Comparison of ENCODE assay signal across 1 cellular context in the genomic region with DNA sequence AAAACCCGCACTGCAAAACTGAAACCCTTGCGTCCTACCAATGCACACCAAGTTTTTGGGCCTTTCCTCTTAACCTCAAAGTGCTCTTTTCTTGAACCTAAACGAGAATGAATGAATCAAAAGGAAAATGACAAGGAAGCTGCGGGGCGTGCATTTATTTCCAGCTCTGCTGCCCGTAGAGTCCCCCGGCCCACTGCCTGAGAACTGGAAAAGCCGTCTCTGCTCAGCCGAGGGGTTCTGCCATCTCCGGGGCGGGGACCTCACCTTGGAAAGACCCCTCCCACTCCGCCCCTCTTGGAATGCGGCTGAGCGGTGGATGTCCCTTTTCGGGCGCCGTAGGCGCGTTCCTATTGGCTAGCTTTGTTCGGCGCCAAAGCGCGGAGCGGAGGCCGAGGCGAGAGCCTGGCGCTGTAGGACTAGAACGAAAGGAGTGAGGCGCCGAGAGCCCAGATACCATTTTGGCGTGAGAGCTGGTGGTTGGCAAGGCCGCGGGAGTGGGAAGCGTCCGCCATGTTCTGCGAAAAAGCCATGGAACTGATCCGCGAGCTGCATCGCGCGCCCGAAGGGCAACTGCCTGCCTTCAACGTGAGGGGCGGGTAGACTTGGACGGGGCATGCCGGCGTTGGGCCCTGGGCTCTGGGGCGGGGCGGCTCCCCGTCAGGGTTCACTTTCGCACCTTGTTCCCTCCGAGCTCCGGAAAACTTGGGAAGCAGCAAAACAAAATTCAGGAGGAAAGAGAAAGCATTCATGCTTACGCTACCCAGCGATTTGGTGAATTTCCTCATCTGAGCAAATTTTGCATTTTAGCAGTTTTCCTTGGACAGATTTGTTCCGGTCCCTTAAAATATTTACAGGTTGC.
TF ChIP-seq lines count a peak whose summit lies in the region.

A gene (plus strand): TSS at position 363 of the 859 bp plus-strand sequence. CDS start 148 bp downstream, at position 511.

TF ChIP-seq in HepG2, 621 proteins besides CTCF, POLR2A, EP300 and RAD21 (continued from another document and continues in another):
- peak; percentile 98 for TF ChIP-seq HOXA3 (CRISPR knock-in tag; IDR thresholded peaks at IDR 0.05)
- peak; percentile 93 for TF ChIP-seq ZNF124 (CRISPR knock-in tag; IDR thresholded peaks at IDR 0.05)
- no peak for TF ChIP-seq ZC3H4 (CRISPR knock-in tag; IDR thresholded peaks at IDR 0.05; ENCODE audit: borderline replicate concordance)
- no peak for TF ChIP-seq PAF1 (CRISPR knock-in tag; IDR thresholded peaks at IDR 0.05)
- TF ChIP-seq ZNF788 (CRISPR knock-in tag; IDR thresholded peaks at IDR 0.05; ENCODE audit: borderline replicate concordance), result peak; percentile 98
- TF ChIP-seq ZNF816 (CRISPR knock-in tag; IDR thresholded peaks at IDR 0.05; ENCODE audit: borderline replicate concordance), result peak; percentile 94; the same call in 1 of the 2 replicates
- peak; percentile 66; the same call in 1 of the 2 replicates for TF ChIP-seq NFATC3 (CRISPR knock-in tag; IDR thresholded peaks at IDR 0.05)
- TF ChIP-seq, protein P1, sequence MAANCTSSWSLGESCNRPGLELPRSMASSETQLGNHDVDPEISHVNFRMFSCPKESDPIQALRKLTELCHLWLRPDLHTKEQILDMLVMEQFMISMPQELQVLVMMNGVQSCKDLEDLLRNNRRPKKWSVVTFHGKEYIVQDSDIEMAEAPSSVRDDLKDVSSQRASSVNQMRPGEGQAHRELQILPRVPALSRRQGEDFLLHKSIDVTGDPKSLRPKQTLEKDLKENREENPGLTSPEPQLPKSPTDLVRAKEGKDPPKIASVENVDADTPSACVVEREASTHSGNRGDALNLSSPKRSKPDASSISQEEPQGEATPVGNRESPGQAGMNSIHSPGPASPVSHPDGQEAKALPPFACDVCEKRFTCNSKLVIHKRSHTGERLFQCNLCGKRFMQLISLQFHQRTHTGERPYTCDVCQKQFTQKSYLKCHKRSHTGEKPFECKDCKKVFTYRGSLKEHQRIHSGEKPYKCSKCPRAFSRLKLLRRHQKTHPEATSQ (CRISPR knock-in tag; IDR thresholded peaks at IDR 0.05; ENCODE audit: borderline replicate concordance), result peak; percentile 100
- no peak for TF ChIP-seq SP1 (IDR thresholded peaks at IDR 0.05)
- TF ChIP-seq SP1 (CRISPR knock-in tag; IDR thresholded peaks at IDR 0.05), result peak; percentile 96
- peak; percentile 60; the same call in 1 of the 2 replicates for TF ChIP-seq SP2 (CRISPR knock-in tag; IDR thresholded peaks at IDR 0.05)
- TF ChIP-seq PHF8 (CRISPR knock-in tag; IDR thresholded peaks at IDR 0.05), result peak; percentile 99
- no peak for TF ChIP-seq HDAC6 (IDR thresholded peaks at IDR 0.05; ENCODE audit: low read depth, low read length)
- TF ChIP-seq ZNF101 (CRISPR knock-in tag; IDR thresholded peaks at IDR 0.05; ENCODE audit: borderline replicate concordance, low read depth), result peak; percentile 79; the same call in 1 of the 2 replicates
- TF ChIP-seq, protein P2, sequence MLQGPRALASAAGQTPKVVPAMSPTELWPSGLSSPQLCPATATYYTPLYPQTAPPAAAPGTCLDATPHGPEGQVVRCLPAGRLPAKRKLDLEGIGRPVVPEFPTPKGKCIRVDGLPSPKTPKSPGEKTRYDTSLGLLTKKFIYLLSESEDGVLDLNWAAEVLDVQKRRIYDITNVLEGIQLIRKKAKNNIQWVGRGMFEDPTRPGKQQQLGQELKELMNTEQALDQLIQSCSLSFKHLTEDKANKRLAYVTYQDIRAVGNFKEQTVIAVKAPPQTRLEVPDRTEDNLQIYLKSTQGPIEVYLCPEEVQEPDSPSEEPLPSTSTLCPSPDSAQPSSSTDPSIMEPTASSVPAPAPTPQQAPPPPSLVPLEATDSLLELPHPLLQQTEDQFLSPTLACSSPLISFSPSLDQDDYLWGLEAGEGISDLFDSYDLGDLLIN (CRISPR knock-in tag; IDR thresholded peaks at IDR 0.05; ENCODE audit: borderline replicate concordance), result peak; percentile 100
- no peak for TF ChIP-seq LCORL (IDR thresholded peaks at IDR 0.05)
- TF ChIP-seq LCORL (CRISPR knock-in tag; IDR thresholded peaks at IDR 0.05), result peak; percentile 81; the same call in 1 of the 2 replicates
- TF ChIP-seq, protein P3, sequence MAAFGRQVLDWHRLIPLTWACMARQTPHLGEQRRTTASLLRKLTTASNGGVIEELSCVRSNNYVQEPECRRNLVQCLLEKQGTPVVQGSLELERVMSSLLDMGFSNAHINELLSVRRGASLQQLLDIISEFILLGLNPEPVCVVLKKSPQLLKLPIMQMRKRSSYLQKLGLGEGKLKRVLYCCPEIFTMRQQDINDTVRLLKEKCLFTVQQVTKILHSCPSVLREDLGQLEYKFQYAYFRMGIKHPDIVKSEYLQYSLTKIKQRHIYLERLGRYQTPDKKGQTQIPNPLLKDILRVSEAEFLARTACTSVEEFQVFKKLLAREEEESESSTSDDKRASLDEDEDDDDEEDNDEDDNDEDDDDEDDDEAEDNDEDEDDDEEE (CRISPR knock-in tag; IDR thresholded peaks at IDR 0.05), result peak; percentile 98
- TF ChIP-seq FOXO1 (CRISPR knock-in tag; IDR thresholded peaks at IDR 0.05), result peak; percentile 59; the same call in 1 of the 2 replicates
- TF ChIP-seq, protein P4, sequence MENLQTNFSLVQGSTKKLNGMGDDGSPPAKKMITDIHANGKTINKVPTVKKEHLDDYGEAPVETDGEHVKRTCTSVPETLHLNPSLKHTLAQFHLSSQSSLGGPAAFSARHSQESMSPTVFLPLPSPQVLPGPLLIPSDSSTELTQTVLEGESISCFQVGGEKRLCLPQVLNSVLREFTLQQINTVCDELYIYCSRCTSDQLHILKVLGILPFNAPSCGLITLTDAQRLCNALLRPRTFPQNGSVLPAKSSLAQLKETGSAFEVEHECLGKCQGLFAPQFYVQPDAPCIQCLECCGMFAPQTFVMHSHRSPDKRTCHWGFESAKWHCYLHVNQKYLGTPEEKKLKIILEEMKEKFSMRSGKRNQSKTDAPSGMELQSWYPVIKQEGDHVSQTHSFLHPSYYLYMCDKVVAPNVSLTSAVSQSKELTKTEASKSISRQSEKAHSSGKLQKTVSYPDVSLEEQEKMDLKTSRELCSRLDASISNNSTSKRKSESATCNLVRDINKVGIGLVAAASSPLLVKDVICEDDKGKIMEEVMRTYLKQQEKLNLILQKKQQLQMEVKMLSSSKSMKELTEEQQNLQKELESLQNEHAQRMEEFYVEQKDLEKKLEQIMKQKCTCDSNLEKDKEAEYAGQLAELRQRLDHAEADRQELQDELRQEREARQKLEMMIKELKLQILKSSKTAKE (CRISPR knock-in tag; IDR thresholded peaks at IDR 0.05; ENCODE audit: borderline replicate concordance), result peak; percentile 36; the same call in 1 of the 2 replicates
- TF ChIP-seq, protein P5, sequence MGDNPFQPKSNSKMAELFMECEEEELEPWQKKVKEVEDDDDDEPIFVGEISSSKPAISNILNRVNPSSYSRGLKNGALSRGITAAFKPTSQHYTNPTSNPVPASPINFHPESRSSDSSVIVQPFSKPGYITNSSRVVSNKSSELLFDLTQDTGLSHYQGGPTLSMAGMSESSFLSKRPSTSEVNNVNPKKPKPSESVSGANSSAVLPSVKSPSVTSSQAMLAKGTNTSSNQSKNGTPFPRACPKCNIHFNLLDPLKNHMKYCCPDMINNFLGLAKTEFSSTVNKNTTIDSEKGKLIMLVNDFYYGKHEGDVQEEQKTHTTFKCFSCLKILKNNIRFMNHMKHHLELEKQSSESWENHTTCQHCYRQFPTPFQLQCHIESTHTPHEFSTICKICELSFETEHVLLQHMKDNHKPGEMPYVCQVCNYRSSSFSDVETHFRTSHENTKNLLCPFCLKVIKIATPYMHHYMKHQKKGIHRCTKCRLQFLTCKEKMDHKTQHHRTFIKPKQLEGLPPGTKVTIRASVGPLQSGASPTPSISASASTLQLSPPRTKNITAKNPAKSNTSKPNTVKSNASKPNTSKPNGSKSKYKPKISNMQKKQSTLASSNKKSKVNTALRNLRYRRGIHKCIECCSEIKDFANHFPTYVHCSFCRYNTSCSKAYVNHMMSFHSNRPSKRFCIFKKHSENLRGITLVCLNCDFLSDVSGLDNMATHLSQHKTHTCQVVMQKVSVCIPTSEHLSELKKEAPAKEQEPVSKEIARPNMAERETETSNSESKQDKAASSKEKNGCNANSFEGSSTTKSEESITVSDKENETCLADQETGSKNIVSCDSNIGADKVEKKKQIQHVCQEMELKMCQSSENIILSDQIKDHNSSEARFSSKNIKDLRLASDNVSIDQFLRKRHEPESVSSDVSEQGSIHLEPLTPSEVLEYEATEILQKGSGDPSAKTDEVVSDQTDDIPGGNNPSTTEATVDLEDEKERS (CRISPR knock-in tag; IDR thresholded peaks at IDR 0.05), result peak; percentile 97
- TF ChIP-seq HDAC1 (CRISPR knock-in tag; IDR thresholded peaks at IDR 0.05), result peak; percentile 100
- TF ChIP-seq ZNF367 (CRISPR knock-in tag; IDR thresholded peaks at IDR 0.05; ENCODE audit: borderline replicate concordance), result peak; percentile 98
- TF ChIP-seq SCMH1 (CRISPR knock-in tag; IDR thresholded peaks at IDR 0.05; ENCODE audit: borderline replicate concordance), result no peak
- TF ChIP-seq, protein P6, sequence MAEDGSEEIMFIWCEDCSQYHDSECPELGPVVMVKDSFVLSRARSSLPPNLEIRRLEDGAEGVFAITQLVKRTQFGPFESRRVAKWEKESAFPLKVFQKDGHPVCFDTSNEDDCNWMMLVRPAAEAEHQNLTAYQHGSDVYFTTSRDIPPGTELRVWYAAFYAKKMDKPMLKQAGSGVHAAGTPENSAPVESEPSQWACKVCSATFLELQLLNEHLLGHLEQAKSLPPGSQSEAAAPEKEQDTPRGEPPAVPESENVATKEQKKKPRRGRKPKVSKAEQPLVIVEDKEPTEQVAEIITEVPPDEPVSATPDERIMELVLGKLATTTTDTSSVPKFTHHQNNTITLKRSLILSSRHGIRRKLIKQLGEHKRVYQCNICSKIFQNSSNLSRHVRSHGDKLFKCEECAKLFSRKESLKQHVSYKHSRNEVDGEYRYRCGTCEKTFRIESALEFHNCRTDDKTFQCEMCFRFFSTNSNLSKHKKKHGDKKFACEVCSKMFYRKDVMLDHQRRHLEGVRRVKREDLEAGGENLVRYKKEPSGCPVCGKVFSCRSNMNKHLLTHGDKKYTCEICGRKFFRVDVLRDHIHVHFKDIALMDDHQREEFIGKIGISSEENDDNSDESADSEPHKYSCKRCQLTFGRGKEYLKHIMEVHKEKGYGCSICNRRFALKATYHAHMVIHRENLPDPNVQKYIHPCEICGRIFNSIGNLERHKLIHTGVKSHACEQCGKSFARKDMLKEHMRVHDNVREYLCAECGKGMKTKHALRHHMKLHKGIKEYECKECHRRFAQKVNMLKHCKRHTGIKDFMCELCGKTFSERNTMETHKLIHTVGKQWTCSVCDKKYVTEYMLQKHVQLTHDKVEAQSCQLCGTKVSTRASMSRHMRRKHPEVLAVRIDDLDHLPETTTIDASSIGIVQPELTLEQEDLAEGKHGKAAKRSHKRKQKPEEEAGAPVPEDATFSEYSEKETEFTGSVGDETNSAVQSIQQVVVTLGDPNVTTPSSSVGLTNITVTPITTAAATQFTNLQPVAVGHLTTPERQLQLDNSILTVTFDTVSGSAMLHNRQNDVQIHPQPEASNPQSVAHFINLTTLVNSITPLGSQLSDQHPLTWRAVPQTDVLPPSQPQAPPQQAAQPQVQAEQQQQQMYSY (CRISPR knock-in tag; IDR thresholded peaks at IDR 0.05), result peak; percentile 86; the same call in 1 of the 2 replicates
- TF ChIP-seq ZNF598 (CRISPR knock-in tag; IDR thresholded peaks at IDR 0.05; ENCODE audit: borderline replicate concordance), result peak; percentile 99
- peak; percentile 99 for TF ChIP-seq BRCA1 (CRISPR knock-in tag; IDR thresholded peaks at IDR 0.05)
- peak; percentile 90 for TF ChIP-seq ARNTL (CRISPR knock-in tag; IDR thresholded peaks at IDR 0.05)
- peak; percentile 66; the same call in 1 of the 2 replicates for TF ChIP-seq ZNF644 (CRISPR knock-in tag; IDR thresholded peaks at IDR 0.05; ENCODE audit: low read depth)
- TF ChIP-seq HNRNPUL1 (IDR thresholded peaks at IDR 0.05; ENCODE audit: low read depth, low read length), result no peak
- peak; percentile 64; the same call in 1 of the 2 replicates for TF ChIP-seq CHD4 (IDR thresholded peaks at IDR 0.05; ENCODE audit: borderline replicate concordance, low read length)
- TF ChIP-seq, protein P7, sequence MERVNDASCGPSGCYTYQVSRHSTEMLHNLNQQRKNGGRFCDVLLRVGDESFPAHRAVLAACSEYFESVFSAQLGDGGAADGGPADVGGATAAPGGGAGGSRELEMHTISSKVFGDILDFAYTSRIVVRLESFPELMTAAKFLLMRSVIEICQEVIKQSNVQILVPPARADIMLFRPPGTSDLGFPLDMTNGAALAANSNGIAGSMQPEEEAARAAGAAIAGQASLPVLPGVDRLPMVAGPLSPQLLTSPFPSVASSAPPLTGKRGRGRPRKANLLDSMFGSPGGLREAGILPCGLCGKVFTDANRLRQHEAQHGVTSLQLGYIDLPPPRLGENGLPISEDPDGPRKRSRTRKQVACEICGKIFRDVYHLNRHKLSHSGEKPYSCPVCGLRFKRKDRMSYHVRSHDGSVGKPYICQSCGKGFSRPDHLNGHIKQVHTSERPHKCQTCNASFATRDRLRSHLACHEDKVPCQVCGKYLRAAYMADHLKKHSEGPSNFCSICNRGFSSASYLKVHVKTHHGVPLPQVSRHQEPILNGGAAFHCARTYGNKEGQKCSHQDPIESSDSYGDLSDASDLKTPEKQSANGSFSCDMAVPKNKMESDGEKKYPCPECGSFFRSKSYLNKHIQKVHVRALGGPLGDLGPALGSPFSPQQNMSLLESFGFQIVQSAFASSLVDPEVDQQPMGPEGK (CRISPR knock-in tag; IDR thresholded peaks at IDR 0.05), result peak; percentile 98
- TF ChIP-seq, protein P8, sequence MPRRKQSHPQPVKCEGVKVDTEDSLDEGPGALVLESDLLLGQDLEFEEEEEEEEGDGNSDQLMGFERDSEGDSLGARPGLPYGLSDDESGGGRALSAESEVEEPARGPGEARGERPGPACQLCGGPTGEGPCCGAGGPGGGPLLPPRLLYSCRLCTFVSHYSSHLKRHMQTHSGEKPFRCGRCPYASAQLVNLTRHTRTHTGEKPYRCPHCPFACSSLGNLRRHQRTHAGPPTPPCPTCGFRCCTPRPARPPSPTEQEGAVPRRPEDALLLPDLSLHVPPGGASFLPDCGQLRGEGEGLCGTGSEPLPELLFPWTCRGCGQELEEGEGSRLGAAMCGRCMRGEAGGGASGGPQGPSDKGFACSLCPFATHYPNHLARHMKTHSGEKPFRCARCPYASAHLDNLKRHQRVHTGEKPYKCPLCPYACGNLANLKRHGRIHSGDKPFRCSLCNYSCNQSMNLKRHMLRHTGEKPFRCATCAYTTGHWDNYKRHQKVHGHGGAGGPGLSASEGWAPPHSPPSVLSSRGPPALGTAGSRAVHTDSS (CRISPR knock-in tag; conservative IDR thresholded peaks at IDR 0.05), result peak; percentile 99
- TF ChIP-seq, protein P9, sequence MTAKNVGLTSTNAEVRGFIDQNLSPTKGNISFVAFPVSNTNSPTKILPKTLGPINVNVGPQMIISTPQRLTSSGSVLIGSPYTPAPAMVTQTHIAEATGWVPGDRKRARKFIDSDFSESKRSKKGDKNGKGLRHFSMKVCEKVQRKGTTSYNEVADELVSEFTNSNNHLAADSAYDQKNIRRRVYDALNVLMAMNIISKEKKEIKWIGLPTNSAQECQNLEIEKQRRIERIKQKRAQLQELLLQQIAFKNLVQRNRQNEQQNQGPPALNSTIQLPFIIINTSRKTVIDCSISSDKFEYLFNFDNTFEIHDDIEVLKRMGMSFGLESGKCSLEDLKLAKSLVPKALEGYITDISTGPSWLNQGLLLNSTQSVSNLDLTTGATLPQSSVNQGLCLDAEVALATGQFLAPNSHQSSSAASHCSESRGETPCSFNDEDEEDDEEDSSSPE (CRISPR knock-in tag; IDR thresholded peaks at IDR 0.05), result peak; percentile 100
- peak; percentile 96 for TF ChIP-seq ZNF160 (CRISPR knock-in tag; IDR thresholded peaks at IDR 0.05)
- TF ChIP-seq ZNF558 (CRISPR knock-in tag; IDR thresholded peaks at IDR 0.05; ENCODE audit: borderline replicate concordance), result peak; percentile 97; the same call in 1 of the 2 replicates
